In the genomic region with DNA sequence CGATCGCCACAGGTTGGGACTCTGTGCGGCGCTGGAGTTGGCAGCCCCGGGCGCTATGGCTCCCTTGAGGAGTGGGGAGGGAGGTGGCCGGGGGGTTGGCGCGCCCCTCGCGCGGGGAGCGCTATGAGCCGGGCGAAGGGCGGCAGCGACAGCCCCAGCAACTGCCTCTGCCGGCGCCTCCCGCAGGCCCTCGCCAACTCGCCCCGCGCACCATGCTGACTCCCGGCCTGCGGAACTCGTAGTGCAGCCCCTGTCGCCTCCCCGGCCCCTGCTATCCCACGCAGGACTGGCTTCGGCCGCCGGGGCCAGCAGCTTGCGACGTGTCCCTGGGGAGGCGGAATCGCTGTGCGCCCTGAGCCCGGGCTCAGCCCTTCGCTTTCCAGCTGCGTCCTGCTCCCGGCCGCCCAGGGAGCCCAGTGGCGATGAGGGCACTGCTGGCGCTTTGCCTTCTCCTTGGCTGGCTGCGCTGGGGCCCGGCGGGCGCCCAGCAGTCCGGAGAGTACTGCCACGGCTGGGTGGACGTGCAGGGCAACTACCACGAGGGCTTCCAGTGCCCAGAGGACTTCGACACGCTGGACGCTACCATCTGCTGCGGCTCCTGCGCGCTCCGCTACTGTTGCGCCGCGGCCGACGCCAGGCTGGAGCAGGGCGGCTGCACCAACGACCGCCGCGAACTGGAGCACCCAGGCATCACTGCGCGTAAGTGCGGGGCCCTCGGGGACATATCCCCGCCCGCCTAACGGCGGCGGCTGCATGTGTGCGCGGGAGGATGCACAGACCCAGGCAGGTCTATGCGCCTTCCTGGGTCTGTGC, we compare ENCODE assay signal across 8 cellular contexts. TPM values are rescaled to one million over a fixed set of nuclear protein-coding genes. Genes with fewer than 3 reads are reported as not detected.
A peak's percentile ranks its signal among the peaks of the same experiment; 100 is the strongest.
DNase-seq lines count a peak whose midpoint lies in the region; ATAC-seq lines count a peak whose summit lies in the region.

No MANE protein-coding gene starts in this region.

- no peaks in the 10 kb centered on the region for H3K9me3 Mint-ChIP-seq in activated naive CD4-positive, alpha-beta T cell treated with anti-CD3 and anti-CD28 coated beads, Interleukin-2, amount 50 U/mL, for 72 hours

- H3K4me1 ChIP-seq in iPS-18a (ENCODE audit: control insufficient read depth, low read depth, low read length) (peaks cover 19% of the 10 kb centered on the region), skeletal muscle tissue (ENCODE audit: control insufficient read depth in 3 of 3, insufficient read depth in 3 of 3, low read length in 3 of 3) (peaks cover 14 to 23% (median 21%) of the 10 kb centered on the region in 3 donors)

- H3K4me3 ChIP-seq in iPS-18a (ENCODE audit: low read length): peak overlapping the region; percentile 59
- peak overlapping the region; percentile 62 to 70 (median 68) for H3K4me3 ChIP-seq in skeletal muscle tissue (ENCODE audit: low read length in 3 of 3)

- peaks cover 78% of the 10 kb centered on the region for H3K27me3 ChIP-seq in iPS-18a (ENCODE audit: control insufficient read depth, insufficient read depth, low read length)
- H3K27me3 ChIP-seq in skeletal muscle tissue (ENCODE audit: control insufficient read depth in 3 of 3, insufficient read depth in 3 of 3, low read length in 3 of 3): peaks cover 37 to 48% (median 44%) of the 10 kb centered on the region in 3 donors

- peaks cover 8% of the 10 kb centered on the region in 2 donors for H3K36me3 Mint-ChIP-seq in activated naive CD4-positive, alpha-beta T cell treated with anti-CD3 and anti-CD28 coated beads, Interleukin-2, amount 50 U/mL, for 72 hours

- H3K9me3 ChIP-seq in iPS-18a (ENCODE audit: control insufficient read depth, low read depth, low read length) (no peaks in the 10 kb centered on the region), skeletal muscle tissue (ENCODE audit: control insufficient read depth in 3 of 3, low read length in 3 of 3) (no peaks in the 10 kb centered on the region)

- H3K36me3 ChIP-seq in iPS-18a (ENCODE audit: control insufficient read depth, low read depth, low read length) (peaks cover 2% of the 10 kb centered on the region), skeletal muscle tissue (ENCODE audit: control insufficient read depth in 3 of 3, insufficient read depth in 3 of 3, low read length in 3 of 3) (no peaks in the 10 kb centered on the region)

- peak; percentile 46 for ATAC-seq in GM19455 (IDR thresholded peaks at IDR 0.05; ENCODE audit: unreplicated experiment)
- peak; percentile 24 to 65 for ATAC-seq in activated naive CD4-positive, alpha-beta T cell treated with anti-CD3 and anti-CD28 coated beads, Interleukin-2, amount 50 U/mL, for 72 hours
- no peak for ATAC-seq in GM19467 (IDR thresholded peaks at IDR 0.05; ENCODE audit: unreplicated experiment)

- peak; percentile 52 for DNase-seq in COR-L47 (lab: John Stamatoyannopoulos, UW)
- DNase-seq in HK-2 (ENCODE audit: unreplicated experiment): peak; percentile 55
- peak in 1 of 2 donors; percentile 33 for DNase-seq in activated naive CD4-positive, alpha-beta T cell treated with anti-CD3 and anti-CD28 coated beads, Interleukin-2, amount 50 U/mL, for 72 hours (ENCODE audit: low spot score in 2 of 2)
- no peak for DNase-seq in LoVo (ENCODE audit: low spot score)

- H3K27ac ChIP-seq in iPS-18a (ENCODE audit: low read length): no peak overlapping the region
- no peak overlapping the region for H3K27ac ChIP-seq in skeletal muscle tissue (ENCODE audit: low read depth, low read length)

- no peak overlapping the region for H3K9ac ChIP-seq in iPS-18a (ENCODE audit: low read length)
- peak overlapping the region in 1 of 3 donors; percentile 45 for H3K9ac ChIP-seq in skeletal muscle tissue (ENCODE audit: low read depth in 1 of 3, low read length in 3 of 3)

- H3K27ac Mint-ChIP-seq in activated naive CD4-positive, alpha-beta T cell treated with anti-CD3 and anti-CD28 coated beads, Interleukin-2, amount 50 U/mL, for 72 hours: no peak overlapping the region

RNA-seq across cellular contexts. Expression of gene SHISA3, which starts 0.6 kb away (rescaled TPM):
- total RNA-seq in activated naive CD4-positive, alpha-beta T cell treated with anti-CD3 and anti-CD28 coated beads, Interleukin-2, amount 50 U/mL, for 72 hours: not detected
- total RNA-seq in skeletal muscle tissue: 1.6 TPM
